In genomic region chr10:51052152-51052551, GRCh38 we compare ENCODE assay signal across 16 cellular contexts. TPM values are rescaled to one million over a fixed set of nuclear protein-coding genes. Genes with fewer than 3 reads are reported as not detected.
DNase-seq lines count a peak whose midpoint lies in the region; ATAC-seq, FAIRE-seq and TF ChIP-seq lines count a peak whose summit lies in the region.
"Had no signal": no experiment of that assay in that cellular context is flagged by ENCODE, and none has a peak within 500 bp of the region (broad histone marks: within the 10 kb centered on the region; RNA-seq: fewer than 3 reads in every experiment).

No MANE protein-coding gene starts in this region.

- H3K4me3 Mint-ChIP-seq in naive thymus-derived CD8-positive, alpha-beta T cell, result no peak overlapping the region
- H3K4me3 Mint-ChIP-seq: CD8-positive, alpha-beta memory T cell; HFFc6 had no signal

- H3K4me3 ChIP-seq in right atrium auricular region (no peak overlapping the region), ascending aorta (no peak overlapping the region), kidney (ENCODE audit: low read length in 2 of 2) (no peak overlapping the region), esophagus squamous epithelium (no peak overlapping the region)
- H3K4me3 ChIP-seq: BLaER1 had no signal

- TF ChIP-seq CTCF in right atrium auricular region (IDR thresholded peaks at IDR 0.05) (no peak), ascending aorta (IDR thresholded peaks at IDR 0.05) (no peak), kidney (IDR thresholded peaks at IDR 0.05; ENCODE audit: borderline replicate concordance, extremely low read depth, insufficient read depth) (no peak), esophagus squamous epithelium (IDR thresholded peaks at IDR 0.05) (no peak)

- H3K4me1 Mint-ChIP-seq in naive thymus-derived CD8-positive, alpha-beta T cell, result no peaks in the 10 kb centered on the region
- H3K4me1 Mint-ChIP-seq: CD8-positive, alpha-beta memory T cell had no signal

- H3K4me1 ChIP-seq in right atrium auricular region, result peaks cover 0 to 8% of the 10 kb centered on the region in 2 donors
- peaks cover 1 to 22% of the 10 kb centered on the region in 2 donors for H3K4me1 ChIP-seq in ascending aorta
- no peaks in the 10 kb centered on the region for H3K4me1 ChIP-seq in kidney (ENCODE audit: control insufficient read depth in 1 of 2, insufficient read depth in 1 of 2, low read depth in 1 of 2, low read length in 2 of 2)
- no peaks in the 10 kb centered on the region for H3K4me1 ChIP-seq in esophagus squamous epithelium
- H3K4me1 ChIP-seq: Caco-2 had no signal

- no peaks in the 10 kb centered on the region for H3K27me3 ChIP-seq in right atrium auricular region
- no peaks in the 10 kb centered on the region for H3K27me3 ChIP-seq in ascending aorta
- no peaks in the 10 kb centered on the region for H3K27me3 ChIP-seq in esophagus squamous epithelium
- H3K27me3 ChIP-seq: BLaER1 had no signal

- no peaks in the 10 kb centered on the region for H3K9me3 ChIP-seq in right atrium auricular region
- H3K9me3 ChIP-seq in ascending aorta, result no peaks in the 10 kb centered on the region
- H3K9me3 ChIP-seq in kidney (ENCODE audit: control insufficient read depth in 1 of 2, low read length in 2 of 2), result no peaks in the 10 kb centered on the region
- H3K9me3 ChIP-seq in esophagus squamous epithelium, result no peaks in the 10 kb centered on the region
- H3K9me3 ChIP-seq: BLaER1, Caco-2 had no signal

- H3K27me3 Mint-ChIP-seq in naive thymus-derived CD8-positive, alpha-beta T cell, result peaks cover 0 to 5% (median 3%) of the 10 kb centered on the region in 5 donors

- no peak overlapping the region for H3K27ac Mint-ChIP-seq in naive thymus-derived CD8-positive, alpha-beta T cell
- H3K27ac Mint-ChIP-seq: CD8-positive, alpha-beta memory T cell; HFFc6 had no signal

- intact Hi-C loops in left ventricle myocardium superior (cut with micrococcal nuclease), result no loop called here
- intact Hi-C loops in ascending aorta (cut with DNase I), result no loop called here
- intact Hi-C loops in kidney (cut with DNase I), result no loop called here
- intact Hi-C loops in esophagus squamous epithelium (cut with DNase I), result no loop called here

- no peaks in the 10 kb centered on the region for H3K36me3 ChIP-seq in right atrium auricular region
- no peaks in the 10 kb centered on the region for H3K36me3 ChIP-seq in ascending aorta
- no peaks in the 10 kb centered on the region for H3K36me3 ChIP-seq in kidney (ENCODE audit: control insufficient read depth in 1 of 2, insufficient read depth in 2 of 2, low read length in 2 of 2)
- no peaks in the 10 kb centered on the region for H3K36me3 ChIP-seq in esophagus squamous epithelium
- H3K36me3 ChIP-seq: BLaER1 had no signal

- peak; percentile 39 for ATAC-seq in left ventricle myocardium superior
- ATAC-seq in naive thymus-derived CD8-positive, alpha-beta T cell, result no peak
- ATAC-seq: HepG2 had no signal

- no peak for TF ChIP-seq POLR2A in esophagus squamous epithelium (IDR thresholded peaks at IDR 0.05)

- no peaks in the 10 kb centered on the region for H3K36me3 Mint-ChIP-seq in naive thymus-derived CD8-positive, alpha-beta T cell
- H3K36me3 Mint-ChIP-seq: CD8-positive, alpha-beta memory T cell had no signal

- H3K9me3 Mint-ChIP-seq in naive thymus-derived CD8-positive, alpha-beta T cell, result peaks cover 0 to 2% (median 0%) of the 10 kb centered on the region in 9 donors
- H3K9me3 Mint-ChIP-seq: CD8-positive, alpha-beta memory T cell; HFFc6 had no signal

- DNase-seq in left ventricle myocardium superior, result no peak
- no peak for DNase-seq in right atrium auricular region (ENCODE audit: low spot score)
- DNase-seq in ascending aorta (ENCODE audit: low spot score in 2 of 2), result no peak
- no peak for DNase-seq in kidney
- no peak for DNase-seq in esophagus squamous epithelium (lab: John Stamatoyannopoulos, UW)
- DNase-seq in naive thymus-derived CD8-positive, alpha-beta T cell, result no peak
- no peak for DNase-seq in stimulated activated CD4-positive, alpha-beta T cell treated with anti-CD3 and anti-CD28 coated beads, Interleukin-1b, Interleukin-23, amount 100 ng/mL, for 48 hours
- DNase-seq: AML-193; Caco-2; CD8-positive, alpha-beta memory T cell; GF-D8; HCEC 1CT; HFFc6 had no signal

- no peak overlapping the region for H3K27ac ChIP-seq in right atrium auricular region
- peak overlapping the region; percentile 13 to 53 for H3K27ac ChIP-seq in ascending aorta
- no peak overlapping the region for H3K27ac ChIP-seq in kidney (ENCODE audit: low read depth in 2 of 2, low read length in 2 of 2)
- no peak overlapping the region for H3K27ac ChIP-seq in esophagus squamous epithelium
- H3K27ac ChIP-seq: BLaER1 had no signal

- FAIRE-seq in kidney (lab: Jason Lieb, UNC), result peak; percentile 65
- FAIRE-seq: HepG2, HTR-8/SVneo had no signal

- POLR2A ChIA-PET in naive thymus-derived CD8-positive, alpha-beta T cell (lab: Charles Lee), result no interaction called here

- H3K9ac ChIP-seq in kidney (ENCODE audit: low read length in 2 of 2), result no peak overlapping the region
- H3K9ac ChIP-seq: BLaER1 had no signal

RNA-seq across cellular contexts. Expression of gene PRKG1, which starts 22.1 kb away (rescaled TPM):
- total RNA-seq in left ventricle myocardium superior (24.9 TPM), right atrium auricular region (10 to 100 TPM; 17.8 to 31.1 TPM), ascending aorta (50.2 TPM), kidney (14.8 TPM), esophagus squamous epithelium (10 to 100 TPM in 1 of 4 donors, 1 to 10 TPM in 3; 2.0 to 10.9 (median 3.8) TPM)
- polyA plus RNA-seq in kidney (ENCODE audit: insufficient read depth, low read depth, low replicate concordance), result 3.6 TPM
- not detected for total RNA-seq in naive thymus-derived CD8-positive, alpha-beta T cell
- not detected for polyA plus RNA-seq in naive thymus-derived CD8-positive, alpha-beta T cell
- total RNA-seq: CD8-positive, alpha-beta memory T cell; HepG2 had no signal
- polyA plus RNA-seq: CD8-positive, alpha-beta memory T cell had no signal

Comparison
In these comparisons a context has a peak if more than half of its experiments do, and no peak if none do; other contexts are left out.
1. H3K27ac ChIP-seq: peak in ascending aorta (2 of 2); none in right atrium auricular region (0 of 2), kidney (0 of 2) and esophagus squamous epithelium (0 of 4).